ENCODE assay signal across 15 cellular contexts in genomic region chr3:140974900-140975299, GRCh38. TPM values are rescaled to one million over a fixed set of nuclear protein-coding genes. Genes with fewer than 3 reads are reported as not detected.
DNase-seq lines count a peak whose midpoint lies in the region; ATAC-seq lines count a peak whose summit lies in the region.
"Had no signal": no experiment of that assay in that cellular context is flagged by ENCODE, and none has a peak within 500 bp of the region (broad histone marks: within the 10 kb centered on the region; RNA-seq: fewer than 3 reads in every experiment).

No MANE protein-coding gene starts in this region.

- H3K27ac ChIP-seq in naive thymus-derived CD4-positive, alpha-beta T cell (ENCODE audit: low read depth, low read length), result no peak overlapping the region
- H3K27ac ChIP-seq: 22Rv1, KMS-11 had no signal

- H3K4me3 Mint-ChIP-seq in activated naive CD4-positive, alpha-beta T cell treated with anti-CD3 and anti-CD28 coated beads, Interleukin-2, amount 10 ng/mL, durations not matched to agents 7 days and 5 days, result no peak overlapping the region
- H3K4me3 Mint-ChIP-seq in T-helper 17 cell, result no peak overlapping the region
- H3K4me3 Mint-ChIP-seq in naive thymus-derived CD4-positive, alpha-beta T cell, result peak overlapping the region in 1 of 10 donors; percentile 6
- H3K4me3 Mint-ChIP-seq: B cell; CD8-positive, alpha-beta memory T cell had no signal

- no peak overlapping the region for H3K4me3 ChIP-seq in naive thymus-derived CD4-positive, alpha-beta T cell (ENCODE audit: low read length)

- ATAC-seq in T-helper 17 cell, result peak; percentile 16
- peak; percentile 16 for ATAC-seq in naive thymus-derived CD4-positive, alpha-beta T cell
- ATAC-seq in GM19035 (IDR thresholded peaks at IDR 0.05; ENCODE audit: unreplicated experiment), result no peak
- ATAC-seq in GM21619 (IDR thresholded peaks at IDR 0.05; ENCODE audit: unreplicated experiment), result no peak

- no peaks in the 10 kb centered on the region for H3K9me3 ChIP-seq in T-helper 17 cell (ENCODE audit: control insufficient read depth, low read length, poor library complexity, severe bottlenecking)
- no peaks in the 10 kb centered on the region for H3K9me3 ChIP-seq in naive thymus-derived CD4-positive, alpha-beta T cell (ENCODE audit: control insufficient read depth in 2 of 3, low read length in 3 of 3)

- H3K36me3 Mint-ChIP-seq in activated naive CD4-positive, alpha-beta T cell treated with anti-CD3 and anti-CD28 coated beads, Interleukin-2, amount 10 ng/mL, durations not matched to agents 7 days and 5 days, result peaks cover 22% of the 10 kb centered on the region
- peaks cover 10% of the 10 kb centered on the region for H3K36me3 Mint-ChIP-seq in T-helper 17 cell (ENCODE audit: low read depth)
- H3K36me3 Mint-ChIP-seq in naive thymus-derived CD4-positive, alpha-beta T cell, result peaks cover 10 to 47% (median 25%) of the 10 kb centered on the region in 5 donors

- no peaks in the 10 kb centered on the region for H3K9me3 Mint-ChIP-seq in activated naive CD4-positive, alpha-beta T cell treated with anti-CD3 and anti-CD28 coated beads, Interleukin-2, amount 10 ng/mL, durations not matched to agents 7 days and 5 days
- H3K9me3 Mint-ChIP-seq in naive thymus-derived CD4-positive, alpha-beta T cell, result peaks cover 0 to 1% (median 0%) of the 10 kb centered on the region in 11 donors
- H3K9me3 Mint-ChIP-seq: CD8-positive, alpha-beta memory T cell had no signal

- intact Hi-C loops in naive thymus-derived CD4-positive, alpha-beta T cell (cut with micrococcal nuclease), result loop anchor here in 1 of 2 donors (1.0 kb wide), 1 partner anchor 34 kb away; the partner anchor contains the start of gene SLC25A36

- H3K4me1 ChIP-seq in naive thymus-derived CD4-positive, alpha-beta T cell (ENCODE audit: control insufficient read depth in 2 of 2, insufficient read depth in 2 of 2, low read length in 2 of 2), result no peaks in the 10 kb centered on the region

- peak overlapping the region; percentile 67 for H3K27ac Mint-ChIP-seq in activated naive CD4-positive, alpha-beta T cell treated with anti-CD3 and anti-CD28 coated beads, Interleukin-2, amount 10 ng/mL, durations not matched to agents 7 days and 5 days
- no peak overlapping the region for H3K27ac Mint-ChIP-seq in T-helper 17 cell
- H3K27ac Mint-ChIP-seq in naive thymus-derived CD4-positive, alpha-beta T cell, result peak overlapping the region in 8 of 9 donors; percentile 4 to 84 (median 35)
- H3K27ac Mint-ChIP-seq: B cell had no signal

- peaks cover 11% of the 10 kb centered on the region for H3K4me1 Mint-ChIP-seq in activated naive CD4-positive, alpha-beta T cell treated with anti-CD3 and anti-CD28 coated beads, Interleukin-2, amount 10 ng/mL, durations not matched to agents 7 days and 5 days
- H3K4me1 Mint-ChIP-seq in T-helper 17 cell, result peaks cover 9% of the 10 kb centered on the region
- peaks cover 3 to 19% (median 10%) of the 10 kb centered on the region in 7 donors for H3K4me1 Mint-ChIP-seq in naive thymus-derived CD4-positive, alpha-beta T cell
- H3K4me1 Mint-ChIP-seq: B cell had no signal

- DNase-seq in DMS53 (lab: John Stamatoyannopoulos, UW) (peak; percentile 47), DMS53 treated with DMSO at 0.1 percent for 48 hours (lab: John Stamatoyannopoulos, UW; ENCODE audit: unreplicated experiment) (no peak), T-helper 17 cell (no peak)
- peak; percentile 23 for DNase-seq in activated naive CD4-positive, alpha-beta T cell treated with anti-CD3 and anti-CD28 coated beads, Interleukin-2, amount 10 ng/mL, durations not matched to agents 7 days and 5 days
- DNase-seq in activated naive CD4-positive, alpha-beta T cell treated with anti-CD3 and anti-CD28 coated beads, Interleukin-2, amount 50 U/mL, for 16 hours, result no peak
- peak in 5 of 9 donors; percentile 7 to 13 (median 11) for DNase-seq in naive thymus-derived CD4-positive, alpha-beta T cell
- DNase-seq: CD8-positive, alpha-beta memory T cell; H7; NCI-H146; NCI-H524 had no signal

- no peaks in the 10 kb centered on the region for H3K27me3 ChIP-seq in naive thymus-derived CD4-positive, alpha-beta T cell (ENCODE audit: control insufficient read depth in 2 of 2, insufficient read depth in 2 of 2, low read length in 2 of 2)

- H3K27me3 Mint-ChIP-seq in activated naive CD4-positive, alpha-beta T cell treated with anti-CD3 and anti-CD28 coated beads, Interleukin-2, amount 10 ng/mL, durations not matched to agents 7 days and 5 days, result no peaks in the 10 kb centered on the region
- H3K27me3 Mint-ChIP-seq in T-helper 17 cell, result no peaks in the 10 kb centered on the region
- H3K27me3 Mint-ChIP-seq in naive thymus-derived CD4-positive, alpha-beta T cell, result no peaks in the 10 kb centered on the region
- H3K27me3 Mint-ChIP-seq: B cell had no signal

- POLR2A ChIA-PET in naive thymus-derived CD4-positive, alpha-beta T cell (lab: Charles Lee), result no interaction called here

- peaks cover 0 to 9% (median 5%) of the 10 kb centered on the region in 3 experiments for H3K36me3 ChIP-seq in naive thymus-derived CD4-positive, alpha-beta T cell (ENCODE audit: control insufficient read depth in 2 of 3, insufficient read depth in 3 of 3, low read length in 3 of 3)

- CTCF ChIA-PET in activated naive CD4-positive, alpha-beta T cell treated with anti-CD3 and anti-CD28 coated beads, Interleukin-2, amount 10 ng/mL, durations not matched to agents 7 days and 5 days (lab: Charles Lee), result interaction anchor here (0.9 to 1.8 kb wide), 3 partner anchors 26 to 76 kb away, joined by 4 to 10 read pairs (median 4); no protein-coding TSS in a partner anchor
- CTCF ChIA-PET in naive thymus-derived CD4-positive, alpha-beta T cell (lab: Charles Lee), result interaction anchor here (0.6 to 1.4 kb wide), 2 partner anchors 30 to 1648 kb away, joined by 3 to 6 read pairs; no protein-coding TSS in a partner anchor

RNA-seq across cellular contexts. Expression of gene SLC25A36, which starts 33.3 kb away (rescaled TPM):
- total RNA-seq in T-helper 17 cell, result 100 to 1,000 TPM in 1 of 2 donors, 10 to 100 TPM in 1; 91.7 to 105 TPM
- 100 to 1,000 TPM in 2 of 5 experiments, 10 to 100 TPM in 3; 43.4 to 121 (median 66.9) TPM for total RNA-seq in naive thymus-derived CD4-positive, alpha-beta T cell
- polyA plus RNA-seq in naive thymus-derived CD4-positive, alpha-beta T cell, result 10 to 100 TPM; 36.0 to 41.9 TPM

Comparison
In these comparisons a context has a peak if more than half of its experiments do, and no peak if none do; other contexts are left out.
1. DNase-seq: peak in DMS53 (single experiment), activated naive CD4-positive, alpha-beta T cell treated with anti-CD3 and anti-CD28 coated beads, Interleukin-2, amount 10 ng/mL, durations not matched to agents 7 days and 5 days (single experiment) and naive thymus-derived CD4-positive, alpha-beta T cell (5 of 9); none in DMS53 treated with DMSO at 0.1 percent for 48 hours (single experiment), activated naive CD4-positive, alpha-beta T cell treated with anti-CD3 and anti-CD28 coated beads, Interleukin-2, amount 50 U/mL, for 16 hours (single experiment) and T-helper 17 cell (0 of 3).
2. ATAC-seq: peak in T-helper 17 cell (single experiment) and naive thymus-derived CD4-positive, alpha-beta T cell (single experiment); none in GM19035 (single experiment) and GM21619 (single experiment).